In genomic region chr6:73354389-73354651, GRCh38 we compare ENCODE assay signal across 9 cellular contexts. TPM values are rescaled to one million over a fixed set of nuclear protein-coding genes. Genes with fewer than 3 reads are reported as not detected.
"Had no signal": no experiment of that assay in that cellular context is flagged by ENCODE, and none has a peak within 500 bp of the region (broad histone marks: within the 10 kb centered on the region; RNA-seq: fewer than 3 reads in every experiment).

No MANE protein-coding gene starts in this region.

- DNase-seq: GDM1, GF-D8 had no signal

- FAIRE-seq: G401.6, GM12878, GM12891, GM12892, GM18507, GM19239 had no signal

- H3K4me3 ChIP-seq: GM12878 had no signal

RNA-seq across cellular contexts. Expression of gene DPPA5, which starts 0.2 kb away (rescaled TPM):
- total RNA-seq: G401, GM12878 had no signal
- polyA plus RNA-seq: GM12878 had no signal

RNA-seq across cellular contexts. Expression of gene KHDC3L, which starts 8.1 kb away (rescaled TPM):
- total RNA-seq: G401, GM12878 had no signal
- polyA plus RNA-seq: GM12878 had no signal

RNA-seq across cellular contexts. Expression of gene OOEP, which starts 15.4 kb away (rescaled TPM):
- total RNA-seq: G401, GM12878 had no signal

RNA-seq across cellular contexts. Expression of gene DDX43, which starts 40.3 kb away (rescaled TPM):
- total RNA-seq: G401, GM12878 had no signal
